17 cellular contexts compared by ENCODE assay signal in genomic region chr2:190607657-190608357, GRCh38. TPM values are rescaled to one million over a fixed set of nuclear protein-coding genes. Genes with fewer than 3 reads are reported as not detected.
A peak's percentile ranks its signal among the peaks of the same experiment; 100 is the strongest.
DNase-seq lines count a peak whose midpoint lies in the region; ATAC-seq, FAIRE-seq and TF ChIP-seq lines count a peak whose summit lies in the region.
"Had no signal": no experiment of that assay in that cellular context is flagged by ENCODE, and none has a peak within 500 bp of the region (broad histone marks: within the 10 kb centered on the region; RNA-seq: fewer than 3 reads in every experiment).

No MANE protein-coding gene starts in this region.

- no peak for TF ChIP-seq POLR2A in breast epithelium (IDR thresholded peaks at IDR 0.05)
- TF ChIP-seq POLR2A in esophagus muscularis mucosa (IDR thresholded peaks at IDR 0.05; ENCODE audit: low read depth) = no peak

- H3K9me3 Mint-ChIP-seq in MCF 10A (ENCODE audit: unreplicated experiment) = no peaks in the 10 kb centered on the region
- H3K9me3 Mint-ChIP-seq: immature natural killer cell had no signal

- TF ChIP-seq CTCF in MCF 10A (IDR thresholded peaks at IDR 0.05; ENCODE audit: unreplicated experiment) = no peak
- TF ChIP-seq CTCF in breast epithelium (IDR thresholded peaks at IDR 0.05) = no peak
- no peak for TF ChIP-seq CTCF in RWPE2 (IDR thresholded peaks at IDR 0.05; ENCODE audit: poor library complexity, severe bottlenecking)
- no peak for TF ChIP-seq CTCF in esophagus muscularis mucosa (IDR thresholded peaks at IDR 0.05)

- no peaks in the 10 kb centered on the region for H3K27me3 ChIP-seq in breast epithelium
- H3K27me3 ChIP-seq in RWPE2 (ENCODE audit: insufficient read depth, poor library complexity, severe bottlenecking) = no peaks in the 10 kb centered on the region
- no peaks in the 10 kb centered on the region for H3K27me3 ChIP-seq in esophagus muscularis mucosa
- H3K27me3 ChIP-seq: gastrocnemius medialis, thyroid gland had no signal

- H3K27ac Mint-ChIP-seq in MCF 10A (ENCODE audit: low read depth, unreplicated experiment) = peak overlapping the region; percentile 81

- H3K4me1 ChIP-seq in breast epithelium (no peaks in the 10 kb centered on the region), RWPE2 (ENCODE audit: insufficient read depth, poor library complexity, severe bottlenecking) (peaks cover 63% of the 10 kb centered on the region), esophagus muscularis mucosa (peaks cover 0 to 8% (median 0%) of the 10 kb centered on the region in 4 donors)
- H3K4me1 ChIP-seq: gastrocnemius medialis, thyroid gland had no signal

- peak; percentile 50 for FAIRE-seq in urothelium cell line (lab: Jason Lieb, UNC)

- H3K36me3 ChIP-seq in breast epithelium (no peaks in the 10 kb centered on the region), RWPE2 (ENCODE audit: low read depth) (peaks cover 5% of the 10 kb centered on the region), esophagus muscularis mucosa (no peaks in the 10 kb centered on the region)
- H3K36me3 ChIP-seq: gastrocnemius medialis, thyroid gland had no signal

- H3K27ac ChIP-seq in breast epithelium = no peak overlapping the region
- peak overlapping the region; percentile 96 for H3K27ac ChIP-seq in RWPE2 (ENCODE audit: poor library complexity, severe bottlenecking)
- H3K27ac ChIP-seq in esophagus muscularis mucosa (replicated peaks in 1 of 4) = no peak overlapping the region
- H3K27ac ChIP-seq: gastrocnemius medialis, thyroid gland had no signal

- CTCF ChIA-PET in MCF 10A (lab: Yijun Ruan, JAX) = no interaction called here

- H3K4me3 ChIP-seq in breast epithelium (no peak overlapping the region), RWPE2 (ENCODE audit: severe bottlenecking) (peak overlapping the region; percentile 0), esophagus muscularis mucosa (no peak overlapping the region)
- H3K4me3 ChIP-seq: gastrocnemius medialis, thyroid gland had no signal

- WGBS in esophagus muscularis mucosa = 76% methylated on average over 11 of the region's 11 CpGs

- no peaks in the 10 kb centered on the region for H3K27me3 Mint-ChIP-seq in MCF 10A (ENCODE audit: insufficient read depth, unreplicated experiment)
- H3K27me3 Mint-ChIP-seq: IgD-negative memory B cell had no signal

- POLR2A ChIA-PET in MCF 10A (lab: Yijun Ruan, JAX) = interaction anchor here (0.9 to 10.3 kb wide), 26 partner anchors 9 to 382 kb away, joined by 3 to 78 read pairs (median 6); partner anchors contain the start of genes NAB1 and NEMP2

- BruUV-seq in MCF 10A (replicated peaks; lab: Mats Ljungman, UMichigan) = no TSS peak

- intact Hi-C loops in MCF 10A (cut with micrococcal nuclease) = loop anchor here (1.0 to 2.0 kb wide), 4 partner anchors 29 to 73 kb away; partner anchors contain the start of gene NEMP2
- intact Hi-C loops in breast epithelium (cut with DNase I; ENCODE audit: low total_unique reads) = no loop called here
- intact Hi-C loops in esophagus muscularis mucosa (cut with DNase I) = no loop called here

- ATAC-seq in RWPE2 (ENCODE audit: low read depth) = peak; percentile 83
- ATAC-seq: gastrocnemius medialis had no signal

- H3K9me3 ChIP-seq in breast epithelium (no peaks in the 10 kb centered on the region), RWPE2 (ENCODE audit: severe bottlenecking) (no peaks in the 10 kb centered on the region), esophagus muscularis mucosa (no peaks in the 10 kb centered on the region)
- H3K9me3 ChIP-seq: gastrocnemius medialis, thyroid gland had no signal

- no peaks in the 10 kb centered on the region for H3K36me3 Mint-ChIP-seq in MCF 10A (ENCODE audit: insufficient read depth, unreplicated experiment)
- H3K36me3 Mint-ChIP-seq: IgD-negative memory B cell had no signal

- DNase-seq in MCF 10A (ENCODE audit: unreplicated experiment) (peak; percentile 80), breast epithelium (ENCODE audit: low spot score in 2 of 2) (no peak), RWPE2 (ENCODE audit: low spot score) (peak; percentile 77), esophagus muscularis mucosa (ENCODE audit: extremely low spot score) (peak; percentile 45), urothelium cell line (ENCODE audit: low spot score) (peak; percentile 64), NCI-H1930 (lab: John Stamatoyannopoulos, UW) (no peak), GM19240 (ENCODE audit: insufficient read length, low spot score) (no peak)
- DNase-seq in activated naive CD4-positive, alpha-beta T cell treated with Interleukin-2 at 50 U/mL for 16 hours = no peak
- DNase-seq: ACHN; activated CD4-positive, CD25-positive, alpha-beta regulatory T cell; activated CD8-positive, alpha-beta memory T cell treated with anti-CD3 and anti-CD28 coated beads, Interleukin-2, amount 50 U/mL, for 4 hours; gastrocnemius medialis; immature natural killer cell; NCI-H146; NCI-H748 treated with DMSO at 0.1 percent for 48 hours; thyroid gland had no signal

- H3K4me1 Mint-ChIP-seq in MCF 10A (ENCODE audit: insufficient read depth, unreplicated experiment) = peaks cover 56% of the 10 kb centered on the region
- H3K4me1 Mint-ChIP-seq: immature natural killer cell had no signal

- H3K4me3 Mint-ChIP-seq in MCF 10A (ENCODE audit: unreplicated experiment) = peak overlapping the region; percentile 56
- H3K4me3 Mint-ChIP-seq: IgD-negative memory B cell, immature natural killer cell had no signal

- no peak for TF ChIP-seq EP300 in esophagus muscularis mucosa (IDR thresholded peaks at IDR 0.05)

RNA-seq across cellular contexts. Expression of gene NAB1, which starts 41.1 kb away (rescaled TPM):
- total RNA-seq in MCF 10A (2022) (40.3 and 48.5 TPM in 2 replicates), breast epithelium (10 to 100 TPM; 40.2 to 76.2 (median 71.8) TPM), esophagus muscularis mucosa (10 to 100 TPM; 59.8 to 88.5 (median 78.8) TPM)

Comparison
In these comparisons a context has a peak if more than half of its experiments do, and no peak if none do; other contexts are left out.
1. DNase-seq: peak in MCF 10A (single experiment), RWPE2 (single experiment), esophagus muscularis mucosa (single experiment) and urothelium cell line (single experiment); none in breast epithelium (0 of 2), NCI-H1930 (0 of 2), activated naive CD4-positive, alpha-beta T cell treated with Interleukin-2 at 50 U/mL for 16 hours (single experiment) and GM19240 (single experiment).